30 cellular contexts compared by ENCODE assay signal in the genomic region with DNA sequence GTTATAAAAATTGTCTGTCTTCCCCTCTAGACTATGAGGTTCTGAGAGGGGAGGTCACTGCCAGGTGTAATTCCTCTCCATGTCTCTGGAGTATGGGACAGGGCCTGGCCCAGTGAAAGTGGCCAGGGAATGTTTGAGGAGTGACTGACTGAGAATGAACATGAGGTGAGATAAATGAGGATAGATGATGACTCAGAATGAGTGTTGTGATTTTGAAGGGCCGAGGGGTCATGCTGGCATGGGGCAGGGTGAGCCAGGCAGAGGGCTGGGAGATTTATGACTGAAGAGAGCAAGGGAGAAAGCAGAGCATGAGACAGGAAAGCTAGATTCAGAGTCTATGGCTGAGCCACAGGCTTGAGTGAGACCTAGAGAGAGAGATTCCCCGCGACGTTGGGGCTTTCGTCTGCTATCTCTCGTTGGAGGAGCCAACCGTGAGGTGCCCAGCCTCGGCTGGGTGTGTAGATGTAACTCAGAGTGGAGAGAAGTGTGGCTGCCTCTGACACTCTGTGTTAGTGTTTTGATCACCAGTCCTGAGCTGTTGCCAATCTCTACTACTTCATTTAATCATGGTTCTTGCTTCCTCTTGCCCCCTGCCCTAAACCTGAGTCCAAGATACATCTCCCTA. TPM values are rescaled to one million over a fixed set of nuclear protein-coding genes. Genes with fewer than 3 reads are reported as not detected.
DNase-seq lines count a peak whose midpoint lies in the region; ATAC-seq, FAIRE-seq and TF ChIP-seq lines count a peak whose summit lies in the region.
"Had no signal": no experiment of that assay in that cellular context is flagged by ENCODE, and none has a peak within 500 bp of the region (broad histone marks: within the 10 kb centered on the region; RNA-seq: fewer than 3 reads in every experiment).

No MANE protein-coding gene starts in this region.

- peak; percentile 83 for ATAC-seq in PC-3
- ATAC-seq in GM21825 (IDR thresholded peaks at IDR 0.05; ENCODE audit: unreplicated experiment) = no peak
- ATAC-seq: activated T-helper 17 cell treated with anti-CD3 and anti-CD28 coated beads, Interleukin-2, amount 50 U/mL, for 72 hours; left lobe of liver; stimulated activated naive B cell treated with anti-CD40 and anti-IgM and Interleukin-4, amounts not matched to agents 10 μg/mL and 1 μg/mL and 100 μg/mL, for 72 hours had no signal

- FAIRE-seq in GM12891 (lab: Jason Lieb, UNC) = no peak
- FAIRE-seq: colon had no signal

- POLR2A ChIA-PET in PC-3 (lab: Charles Lee; ENCODE audit: unreplicated experiment) = no interaction called here

- DNase-seq in GOT3 (lab: John Stamatoyannopoulos, UW) = peak; percentile 19
- peak; percentile 67 for DNase-seq in PC-3
- DNase-seq in endodermal cell = peak; percentile 34
- DNase-seq in renal cortical epithelial cell (ENCODE audit: low read depth) = peak; percentile 53
- no peak for DNase-seq in GM12891 (ENCODE audit: insufficient read length, low spot score)
- no peak for DNase-seq in SW480 (ENCODE audit: low spot score)
- DNase-seq: activated B cell treated with CpG ODN at 0.5 μM for 24 hours; activated CD4-positive, alpha-beta T cell treated with anti-CD3 and anti-CD28 coated beads, Interleukin-2, amount 50 U/mL, for 48 hours; activated CD8-positive, alpha-beta memory T cell treated with anti-CD3 and anti-CD28 coated beads, Interleukin-2, amount 50 U/mL, for 4 hours; activated naive CD4-positive, alpha-beta T cell treated with anti-CD3 and anti-CD28 coated beads, Interleukin-2, amount 50 U/mL, for 16 hours; amygdala; effector CD8-positive, alpha-beta T cell; erythroblast; HCEC 1CT; KG1; NCI-H1436; NCI-H2081 treated with DMSO at 0.1 percent for 48 hours; NCI-H345; NCI-H774; Right ventricle myocardium superior; sigmoid colon; stimulated activated naive B cell treated with anti-CD40 and anti-IgM and Interleukin-4, amounts not matched to agents 10 μg/mL and 1 μg/mL and 100 μg/mL, for 72 hours; T-helper 9 cell had no signal

- no peak overlapping the region for H3K9ac ChIP-seq in PC-3 (ENCODE audit: low read length)
- H3K9ac ChIP-seq in endodermal cell (ENCODE audit: extremely low read depth, low read length, poor library complexity, severe bottlenecking) = no peak overlapping the region

- H3K36me3 Mint-ChIP-seq in endodermal cell (ENCODE audit: low read depth) = no peaks in the 10 kb centered on the region
- H3K36me3 Mint-ChIP-seq: CD14-positive monocyte; stimulated activated naive B cell treated with anti-CD40 and anti-IgM and Interleukin-4, amounts not matched to agents 10 μg/mL and 1 μg/mL and 100 μg/mL, for 72 hours had no signal

- 85 to 90% methylated on average over 3 to 8 of the region's 8 CpGs for WGBS in endodermal cell (ENCODE audit: insufficient coverage in 1 of 2, insufficient read length in 1 of 2), 2 experiments

- H3F3A ChIP-seq in PC-3 (ENCODE audit: low read length, unreplicated experiment) = no peaks in the 10 kb centered on the region

- TF ChIP-seq CTCF in PC-3 (conservative IDR thresholded peaks at IDR 0.05; ENCODE audit: low read depth, low read length) (no peak), endodermal cell (conservative IDR thresholded peaks at IDR 0.05) (no peak)

- H3K9me2 ChIP-seq in PC-3 (replicated peaks; ENCODE audit: low read length) = no peaks in the 10 kb centered on the region

- H3K4me3 ChIP-seq in PC-3 (ENCODE audit: low read length) (no peak overlapping the region), endodermal cell (ENCODE audit: low read length) (no peak overlapping the region)
- H3K4me3 ChIP-seq: prostate gland, sigmoid colon had no signal

- H2AFZ ChIP-seq in PC-3 (ENCODE audit: low read length) = no peak overlapping the region

- no peaks in the 10 kb centered on the region for H3K36me3 ChIP-seq in PC-3 (ENCODE audit: low read depth, low read length)
- no peaks in the 10 kb centered on the region for H3K36me3 ChIP-seq in endodermal cell (ENCODE audit: control insufficient read depth, insufficient read depth, low read length)
- H3K36me3 ChIP-seq: neutrophil, prostate gland, sigmoid colon had no signal

- H3K4me1 ChIP-seq in PC-3 (ENCODE audit: insufficient read depth, low read length) (peaks cover 13% of the 10 kb centered on the region), endodermal cell (ENCODE audit: control insufficient read depth, insufficient read depth, low read length) (no peaks in the 10 kb centered on the region)
- H3K4me1 ChIP-seq: prostate gland, sigmoid colon had no signal

- TF ChIP-seq POLR2A in GM12891 (IDR thresholded peaks at IDR 0.05; ENCODE audit: low read depth, low read length) = no peak

- no peaks in the 10 kb centered on the region for H4K20me1 ChIP-seq in PC-3 (ENCODE audit: low read length)

- H3K27ac Mint-ChIP-seq in endodermal cell = no peak overlapping the region
- H3K27ac Mint-ChIP-seq: activated B cell treated with CpG ODN at 0.5 μM for 24 hours; activated T-helper 17 cell treated with anti-CD3 and anti-CD28 coated beads, Interleukin-2, amount 50 U/mL, for 72 hours; CD14-positive monocyte; stimulated activated naive B cell treated with anti-CD40 and anti-IgM and Interleukin-4, amounts not matched to agents 10 μg/mL and 1 μg/mL and 100 μg/mL, for 72 hours had no signal

- no peak overlapping the region for H3K4me3 Mint-ChIP-seq in endodermal cell
- H3K4me3 Mint-ChIP-seq: activated B cell treated with CpG ODN at 0.5 μM for 24 hours; activated T-helper 17 cell treated with anti-CD3 and anti-CD28 coated beads, Interleukin-2, amount 50 U/mL, for 72 hours; CD14-positive monocyte; stimulated activated naive B cell treated with anti-CD40 and anti-IgM and Interleukin-4, amounts not matched to agents 10 μg/mL and 1 μg/mL and 100 μg/mL, for 72 hours had no signal

- no peaks in the 10 kb centered on the region for H3K79me2 ChIP-seq in PC-3 (ENCODE audit: low read length)

- no TSS peak for BruUV-seq in PC-3 (replicated peaks; lab: Mats Ljungman, UMichigan)

- H3K9me3 ChIP-seq in PC-3 (ENCODE audit: low read length) (no peaks in the 10 kb centered on the region), endodermal cell (ENCODE audit: control insufficient read depth, low read length) (no peaks in the 10 kb centered on the region)
- H3K9me3 ChIP-seq: neutrophil, prostate gland, sigmoid colon had no signal

- CTCF ChIA-PET in PC-3 (lab: Charles Lee) = no interaction called here

- intact Hi-C loops in PC-3 (cut with micrococcal nuclease) = no loop called here

- H3K4me2 ChIP-seq in PC-3 (ENCODE audit: low read length) = peak overlapping the region; percentile 4; the same call in 1 of the 2 replicates

- H3K9me3 Mint-ChIP-seq in endodermal cell = no peaks in the 10 kb centered on the region
- H3K9me3 Mint-ChIP-seq: activated B cell treated with CpG ODN at 0.5 μM for 24 hours; activated T-helper 17 cell treated with anti-CD3 and anti-CD28 coated beads, Interleukin-2, amount 50 U/mL, for 72 hours; CD14-positive monocyte; stimulated activated naive B cell treated with anti-CD40 and anti-IgM and Interleukin-4, amounts not matched to agents 10 μg/mL and 1 μg/mL and 100 μg/mL, for 72 hours had no signal

- no peaks in the 10 kb centered on the region for H3K4me1 Mint-ChIP-seq in endodermal cell
- H3K4me1 Mint-ChIP-seq: activated B cell treated with CpG ODN at 0.5 μM for 24 hours; activated T-helper 17 cell treated with anti-CD3 and anti-CD28 coated beads, Interleukin-2, amount 50 U/mL, for 72 hours had no signal

- H3K27ac ChIP-seq in PC-3 (ENCODE audit: low read length) (no peak overlapping the region), endodermal cell (ENCODE audit: low read depth, low read length) (no peak overlapping the region)
- H3K27ac ChIP-seq: neutrophil, prostate gland, sigmoid colon had no signal

- H3K27me3 ChIP-seq in PC-3 (ENCODE audit: low read length) = no peaks in the 10 kb centered on the region
- peaks cover 24% of the 10 kb centered on the region for H3K27me3 ChIP-seq in endodermal cell (ENCODE audit: control insufficient read depth, insufficient read depth, low read length, poor library complexity, severe bottlenecking)

- peaks cover 29% of the 10 kb centered on the region for H3K27me3 Mint-ChIP-seq in endodermal cell (ENCODE audit: insufficient read depth)

TF ChIP-seq in GM12891, 5 proteins besides CTCF, POLR2A, EP300 and RAD21:
- TF ChIP-seq PAX5 (IDR thresholded peaks at IDR 0.05; ENCODE audit: insufficient read depth, low read length, severe bottlenecking) (no peak), POU2F2 (IDR thresholded peaks at IDR 0.05; ENCODE audit: low read depth, low read length) (no peak), POLR2AphosphoS5 (IDR thresholded peaks at IDR 0.05; ENCODE audit: low read depth, low read length) (no peak), TAF1 (IDR thresholded peaks at IDR 0.05; ENCODE audit: low read depth, low read length) (no peak), SPI1 (IDR thresholded peaks at IDR 0.05; ENCODE audit: low read depth, low read length) (no peak)

RNA-seq across cellular contexts. Expression of a gene that starts 50.1 kb away (rescaled TPM):
- total RNA-seq in PC-3 (2014; rRNA removed) (0.80 and 0.86 TPM in 2 replicates), endodermal cell (under 1 TPM; 0.07 to 0.26 TPM), renal cortical epithelial cell (0.15 TPM in 1 of 2 replicates, not detected in the other)
- 0.36 TPM for polyA plus RNA-seq in endodermal cell (2013, experiment 1 of 2)
- 0.08 TPM for polyA plus RNA-seq in endodermal cell (2013, experiment 2 of 2)
- 0.05 TPM for polyA plus RNA-seq in GM12891 (2012; ENCODE audit: low read depth, missing spikeins)
- total RNA-seq: Right ventricle myocardium superior had no signal

Comparison
In these comparisons a context has a peak if more than half of its experiments do, and no peak if none do; other contexts are left out.
1. DNase-seq: peak in GOT3 (single experiment), PC-3 (single experiment), endodermal cell (single experiment) and renal cortical epithelial cell (single experiment); none in GM12891 (single experiment) and SW480 (single experiment).